ENCODE assay signal across 1 cellular context in genomic region chr9:126376311-126376902, GRCh38.
TF ChIP-seq lines count a peak whose summit lies in the region.

No MANE protein-coding gene starts in this region.

TF ChIP-seq in HepG2, 621 proteins besides CTCF, POLR2A, EP300 and RAD21 (continued from another document and continues in another):
- TF ChIP-seq ZNF501 (CRISPR knock-in tag; IDR thresholded peaks at IDR 0.05) (peak; percentile 4; the same call in 1 of the 2 replicates), ZMAT3 (CRISPR knock-in tag; conservative IDR thresholded peaks at IDR 0.05) (0 out of 2 replicates have a peak, but pooled peaks have one; percentile 41), HOXA7 (CRISPR knock-in tag; IDR thresholded peaks at IDR 0.05) (no peak), AFF4 (CRISPR knock-in tag; IDR thresholded peaks at IDR 0.05) (no peak), ZNF280D (CRISPR knock-in tag; IDR thresholded peaks at IDR 0.05) (no peak), RARA (CRISPR knock-in tag; IDR thresholded peaks at IDR 0.05) (peak; percentile 69), ERF (CRISPR knock-in tag; IDR thresholded peaks at IDR 0.05) (peak; percentile 64), ZSCAN31 (CRISPR knock-in tag; IDR thresholded peaks at IDR 0.05; ENCODE audit: low read depth) (peak; percentile 60; the same call in 1 of the 2 replicates), HMGXB4 (CRISPR knock-in tag; IDR thresholded peaks at IDR 0.05; ENCODE audit: borderline replicate concordance in 1 of 2, low read depth in 1 of 2) (0 out of 4 replicates have a peak, but pooled peaks have one; percentile 30 to 54), ARNT2 (CRISPR knock-in tag; IDR thresholded peaks at IDR 0.05; ENCODE audit: low read depth) (0 out of 2 replicates have a peak, but pooled peaks have one; percentile 24), FOXA1 (IDR thresholded peaks at IDR 0.05) (no peak), FOXA1 (CRISPR knock-in tag; IDR thresholded peaks at IDR 0.05) (peak; percentile 81), HNRNPL (IDR thresholded peaks at IDR 0.05; ENCODE audit: low read depth, low read length) (peak; percentile 86), SYNCRIP (IDR thresholded peaks at IDR 0.05; ENCODE audit: insufficient read depth, low read depth, low read length) (no peak), NFYB (CRISPR knock-in tag; IDR thresholded peaks at IDR 0.05) (no peak), U2AF1 (optimal IDR thresholded peaks at IDR 0.05; ENCODE audit: low read depth, low read length) (no peak), ZFY (CRISPR knock-in tag; IDR thresholded peaks at IDR 0.05) (peak; percentile 53; the same call in 1 of the 2 replicates), ZNF619 (CRISPR knock-in tag; IDR thresholded peaks at IDR 0.05) (0 out of 2 replicates have a peak, but pooled peaks have one; percentile 34), RBM39 (IDR thresholded peaks at IDR 0.05; ENCODE audit: low read depth, low read length, poor library complexity, severe bottlenecking) (peak; percentile 69), ZNF296 (CRISPR knock-in tag; conservative IDR thresholded peaks at IDR 0.05) (no peak), PLRG1 (conservative IDR thresholded peaks at IDR 0.05) (no peak), ZFP36L2 (CRISPR knock-in tag; IDR thresholded peaks at IDR 0.05) (no peak), TOPORS (CRISPR knock-in tag; IDR thresholded peaks at IDR 0.05) (no peak), ZHX1 (CRISPR knock-in tag; IDR thresholded peaks at IDR 0.05; ENCODE audit: low read depth) (0 out of 2 replicates have a peak, but pooled peaks have one; percentile 45), MXD3 (CRISPR knock-in tag; IDR thresholded peaks at IDR 0.05) (no peak), SOX13 (IDR thresholded peaks at IDR 0.05) (no peak), SOX13 (CRISPR knock-in tag; conservative IDR thresholded peaks at IDR 0.05 in 1 of 2, IDR thresholded peaks at IDR 0.05 in 1 of 2) (peak in 1 of 2 experiments; percentile 81; a peak in 2 of 4 replicates), U2AF2 (IDR thresholded peaks at IDR 0.05; ENCODE audit: low read depth, low read length) (0 out of 2 replicates have a peak, but pooled peaks have one; percentile 60), HNRNPUL1 (IDR thresholded peaks at IDR 0.05; ENCODE audit: low read depth, low read length) (no peak), KDM4B (CRISPR knock-in tag; IDR thresholded peaks at IDR 0.05) (0 out of 2 replicates have a peak, but pooled peaks have one; percentile 61), REL (CRISPR knock-in tag; conservative IDR thresholded peaks at IDR 0.05) (no peak), ZNF142 (CRISPR knock-in tag; IDR thresholded peaks at IDR 0.05) (no peak), HOXD1 (CRISPR knock-in tag; IDR thresholded peaks at IDR 0.05) (peak; percentile 54; the same call in 1 of the 2 replicates), ZNF75D (CRISPR knock-in tag; IDR thresholded peaks at IDR 0.05; ENCODE audit: borderline replicate concordance) (no peak), CHD4 (IDR thresholded peaks at IDR 0.05; ENCODE audit: borderline replicate concordance, low read length) (no peak), RFX3 (CRISPR knock-in tag; IDR thresholded peaks at IDR 0.05) (no peak), ZNF792 (CRISPR knock-in tag; IDR thresholded peaks at IDR 0.05) (peak; percentile 74; the same call in 1 of the 2 replicates), TBP (CRISPR knock-in tag; IDR thresholded peaks at IDR 0.05) (no peak), CHD2 (IDR thresholded peaks at IDR 0.05; ENCODE audit: low read depth, low read length) (0 out of 2 replicates have a peak, but pooled peaks have one; percentile 5)
- TF ChIP-seq, protein P1, sequence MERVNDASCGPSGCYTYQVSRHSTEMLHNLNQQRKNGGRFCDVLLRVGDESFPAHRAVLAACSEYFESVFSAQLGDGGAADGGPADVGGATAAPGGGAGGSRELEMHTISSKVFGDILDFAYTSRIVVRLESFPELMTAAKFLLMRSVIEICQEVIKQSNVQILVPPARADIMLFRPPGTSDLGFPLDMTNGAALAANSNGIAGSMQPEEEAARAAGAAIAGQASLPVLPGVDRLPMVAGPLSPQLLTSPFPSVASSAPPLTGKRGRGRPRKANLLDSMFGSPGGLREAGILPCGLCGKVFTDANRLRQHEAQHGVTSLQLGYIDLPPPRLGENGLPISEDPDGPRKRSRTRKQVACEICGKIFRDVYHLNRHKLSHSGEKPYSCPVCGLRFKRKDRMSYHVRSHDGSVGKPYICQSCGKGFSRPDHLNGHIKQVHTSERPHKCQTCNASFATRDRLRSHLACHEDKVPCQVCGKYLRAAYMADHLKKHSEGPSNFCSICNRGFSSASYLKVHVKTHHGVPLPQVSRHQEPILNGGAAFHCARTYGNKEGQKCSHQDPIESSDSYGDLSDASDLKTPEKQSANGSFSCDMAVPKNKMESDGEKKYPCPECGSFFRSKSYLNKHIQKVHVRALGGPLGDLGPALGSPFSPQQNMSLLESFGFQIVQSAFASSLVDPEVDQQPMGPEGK (CRISPR knock-in tag; IDR thresholded peaks at IDR 0.05): peak; percentile 92
- TF ChIP-seq, protein P2, sequence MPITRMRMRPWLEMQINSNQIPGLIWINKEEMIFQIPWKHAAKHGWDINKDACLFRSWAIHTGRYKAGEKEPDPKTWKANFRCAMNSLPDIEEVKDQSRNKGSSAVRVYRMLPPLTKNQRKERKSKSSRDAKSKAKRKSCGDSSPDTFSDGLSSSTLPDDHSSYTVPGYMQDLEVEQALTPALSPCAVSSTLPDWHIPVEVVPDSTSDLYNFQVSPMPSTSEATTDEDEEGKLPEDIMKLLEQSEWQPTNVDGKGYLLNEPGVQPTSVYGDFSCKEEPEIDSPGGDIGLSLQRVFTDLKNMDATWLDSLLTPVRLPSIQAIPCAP (CRISPR knock-in tag; IDR thresholded peaks at IDR 0.05; ENCODE audit: low read depth): no peak
